Comparison of ENCODE assay signal across 2 cellular contexts in genomic region chr10:86646933-86647332, GRCh38.
TF ChIP-seq lines count a peak whose summit lies in the region.

No MANE protein-coding gene starts in this region.

TF ChIP-seq in SK-N-SH, 30 proteins besides CTCF, POLR2A, EP300 and RAD21 (continued from another document):
- TF ChIP-seq TAF1 (IDR thresholded peaks at IDR 0.05; ENCODE audit: borderline replicate concordance, low read depth, low read length) (no peak), RXRA (IDR thresholded peaks at IDR 0.05; ENCODE audit: borderline replicate concordance, low read depth) (no peak), FOSL2 (IDR thresholded peaks at IDR 0.05; ENCODE audit: borderline replicate concordance, low read depth) (no peak), NFIC (IDR thresholded peaks at IDR 0.05; ENCODE audit: borderline replicate concordance) (no peak), USF1 (IDR thresholded peaks at IDR 0.05; ENCODE audit: borderline replicate concordance, low read depth) (no peak), MAX (IDR thresholded peaks at IDR 0.05; ENCODE audit: low read depth) (no peak), TEAD4 (IDR thresholded peaks at IDR 0.05; ENCODE audit: borderline replicate concordance, insufficient read depth) (no peak), MEF2A (IDR thresholded peaks at IDR 0.05; ENCODE audit: borderline replicate concordance, low read depth) (no peak), SIN3A (IDR thresholded peaks at IDR 0.05; ENCODE audit: borderline replicate concordance, low read depth, low read length) (no peak)
- TF ChIP-seq, protein P1, sequence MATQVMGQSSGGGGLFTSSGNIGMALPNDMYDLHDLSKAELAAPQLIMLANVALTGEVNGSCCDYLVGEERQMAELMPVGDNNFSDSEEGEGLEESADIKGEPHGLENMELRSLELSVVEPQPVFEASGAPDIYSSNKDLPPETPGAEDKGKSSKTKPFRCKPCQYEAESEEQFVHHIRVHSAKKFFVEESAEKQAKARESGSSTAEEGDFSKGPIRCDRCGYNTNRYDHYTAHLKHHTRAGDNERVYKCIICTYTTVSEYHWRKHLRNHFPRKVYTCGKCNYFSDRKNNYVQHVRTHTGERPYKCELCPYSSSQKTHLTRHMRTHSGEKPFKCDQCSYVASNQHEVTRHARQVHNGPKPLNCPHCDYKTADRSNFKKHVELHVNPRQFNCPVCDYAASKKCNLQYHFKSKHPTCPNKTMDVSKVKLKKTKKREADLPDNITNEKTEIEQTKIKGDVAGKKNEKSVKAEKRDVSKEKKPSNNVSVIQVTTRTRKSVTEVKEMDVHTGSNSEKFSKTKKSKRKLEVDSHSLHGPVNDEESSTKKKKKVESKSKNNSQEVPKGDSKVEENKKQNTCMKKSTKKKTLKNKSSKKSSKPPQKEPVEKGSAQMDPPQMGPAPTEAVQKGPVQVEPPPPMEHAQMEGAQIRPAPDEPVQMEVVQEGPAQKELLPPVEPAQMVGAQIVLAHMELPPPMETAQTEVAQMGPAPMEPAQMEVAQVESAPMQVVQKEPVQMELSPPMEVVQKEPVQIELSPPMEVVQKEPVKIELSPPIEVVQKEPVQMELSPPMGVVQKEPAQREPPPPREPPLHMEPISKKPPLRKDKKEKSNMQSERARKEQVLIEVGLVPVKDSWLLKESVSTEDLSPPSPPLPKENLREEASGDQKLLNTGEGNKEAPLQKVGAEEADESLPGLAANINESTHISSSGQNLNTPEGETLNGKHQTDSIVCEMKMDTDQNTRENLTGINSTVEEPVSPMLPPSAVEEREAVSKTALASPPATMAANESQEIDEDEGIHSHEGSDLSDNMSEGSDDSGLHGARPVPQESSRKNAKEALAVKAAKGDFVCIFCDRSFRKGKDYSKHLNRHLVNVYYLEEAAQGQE (IDR thresholded peaks at IDR 0.05; ENCODE audit: low read depth, low read length) = no peak

TF ChIP-seq in SK-N-SH treated with all-trans-retinoic acid at 6 μM for 48 hours, 23 proteins besides CTCF, POLR2A, EP300 and RAD21 (continued from another document):
- TF ChIP-seq, protein P2, sequence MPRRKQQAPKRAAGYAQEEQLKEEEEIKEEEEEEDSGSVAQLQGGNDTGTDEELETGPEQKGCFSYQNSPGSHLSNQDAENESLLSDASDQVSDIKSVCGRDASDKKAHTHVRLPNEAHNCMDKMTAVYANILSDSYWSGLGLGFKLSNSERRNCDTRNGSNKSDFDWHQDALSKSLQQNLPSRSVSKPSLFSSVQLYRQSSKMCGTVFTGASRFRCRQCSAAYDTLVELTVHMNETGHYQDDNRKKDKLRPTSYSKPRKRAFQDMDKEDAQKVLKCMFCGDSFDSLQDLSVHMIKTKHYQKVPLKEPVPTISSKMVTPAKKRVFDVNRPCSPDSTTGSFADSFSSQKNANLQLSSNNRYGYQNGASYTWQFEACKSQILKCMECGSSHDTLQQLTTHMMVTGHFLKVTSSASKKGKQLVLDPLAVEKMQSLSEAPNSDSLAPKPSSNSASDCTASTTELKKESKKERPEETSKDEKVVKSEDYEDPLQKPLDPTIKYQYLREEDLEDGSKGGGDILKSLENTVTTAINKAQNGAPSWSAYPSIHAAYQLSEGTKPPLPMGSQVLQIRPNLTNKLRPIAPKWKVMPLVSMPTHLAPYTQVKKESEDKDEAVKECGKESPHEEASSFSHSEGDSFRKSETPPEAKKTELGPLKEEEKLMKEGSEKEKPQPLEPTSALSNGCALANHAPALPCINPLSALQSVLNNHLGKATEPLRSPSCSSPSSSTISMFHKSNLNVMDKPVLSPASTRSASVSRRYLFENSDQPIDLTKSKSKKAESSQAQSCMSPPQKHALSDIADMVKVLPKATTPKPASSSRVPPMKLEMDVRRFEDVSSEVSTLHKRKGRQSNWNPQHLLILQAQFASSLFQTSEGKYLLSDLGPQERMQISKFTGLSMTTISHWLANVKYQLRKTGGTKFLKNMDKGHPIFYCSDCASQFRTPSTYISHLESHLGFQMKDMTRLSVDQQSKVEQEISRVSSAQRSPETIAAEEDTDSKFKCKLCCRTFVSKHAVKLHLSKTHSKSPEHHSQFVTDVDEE (CRISPR knock-in tag; IDR thresholded peaks at IDR 0.05) = no peak
- no peak for TF ChIP-seq ZFP30 (CRISPR knock-in tag; IDR thresholded peaks at IDR 0.05)
- no peak for TF ChIP-seq CSDC2 (CRISPR knock-in tag; IDR thresholded peaks at IDR 0.05)
- TF ChIP-seq ZFP3 (CRISPR knock-in tag; IDR thresholded peaks at IDR 0.05) = no peak
- TF ChIP-seq ESRRG (CRISPR knock-in tag; IDR thresholded peaks at IDR 0.05) = no peak
- TF ChIP-seq, protein P3, sequence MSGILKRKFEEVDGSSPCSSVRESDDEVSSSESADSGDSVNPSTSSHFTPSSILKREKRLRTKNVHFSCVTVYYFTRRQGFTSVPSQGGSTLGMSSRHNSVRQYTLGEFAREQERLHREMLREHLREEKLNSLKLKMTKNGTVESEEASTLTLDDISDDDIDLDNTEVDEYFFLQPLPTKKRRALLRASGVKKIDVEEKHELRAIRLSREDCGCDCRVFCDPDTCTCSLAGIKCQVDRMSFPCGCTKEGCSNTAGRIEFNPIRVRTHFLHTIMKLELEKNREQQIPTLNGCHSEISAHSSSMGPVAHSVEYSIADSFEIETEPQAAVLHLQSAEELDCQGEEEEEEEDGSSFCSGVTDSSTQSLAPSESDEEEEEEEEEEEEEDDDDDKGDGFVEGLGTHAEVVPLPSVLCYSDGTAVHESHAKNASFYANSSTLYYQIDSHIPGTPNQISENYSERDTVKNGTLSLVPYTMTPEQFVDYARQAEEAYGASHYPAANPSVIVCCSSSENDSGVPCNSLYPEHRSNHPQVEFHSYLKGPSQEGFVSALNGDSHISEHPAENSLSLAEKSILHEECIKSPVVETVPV (CRISPR knock-in tag; IDR thresholded peaks at IDR 0.05) = no peak
- TF ChIP-seq BACH2 (CRISPR knock-in tag; IDR thresholded peaks at IDR 0.05; ENCODE audit: borderline replicate concordance) = no peak
- TF ChIP-seq RARB (CRISPR knock-in tag; IDR thresholded peaks at IDR 0.05) = no peak
- no peak for TF ChIP-seq SNAI2 (CRISPR knock-in tag; IDR thresholded peaks at IDR 0.05)
- TF ChIP-seq CREB5 (CRISPR knock-in tag; IDR thresholded peaks at IDR 0.05; ENCODE audit: low read depth) = no peak
